In genomic region chr6:137661601-137662000, GRCh38 we compare ENCODE assay signal across 8 cellular contexts.
DNase-seq lines count a peak whose midpoint lies in the region; ATAC-seq and TF ChIP-seq lines count a peak whose summit lies in the region.

No MANE protein-coding gene starts in this region.

- POLR2A ChIA-PET in IMR-90 (lab: Charles Lee; ENCODE audit: unreplicated experiment) = no interaction called here
- POLR2A ChIA-PET in activated CD8-positive, alpha-beta T cell treated with anti-CD3 and anti-CD28 coated beads for 36 hours (lab: Charles Lee) = interaction anchor here (0.6 to 0.9 kb wide), 4 partner anchors 14 to 259 kb away, joined by 3 to 4 read pairs (median 3); no protein-coding TSS in a partner anchor

- H2BK5ac ChIP-seq in IMR-90 (ENCODE audit: low read depth, low read length, poor library complexity, severe bottlenecking) = no peak overlapping the region

- WGBS in IMR-90 (ENCODE audit: extremely low coverage in 2 of 2, insufficient read length in 1 of 2), 2 experiments = no CpG with 5 or more reads among the region's 5 CpGs

- H3K9me3 ChIP-seq in CD4-positive, CD25-positive, alpha-beta regulatory T cell (ENCODE audit: control insufficient read depth in 2 of 2, low read length in 2 of 2) = no peaks in the 10 kb centered on the region
- no peaks in the 10 kb centered on the region for H3K9me3 ChIP-seq in IMR-90 (ENCODE audit: control insufficient read depth, insufficient read depth, low read length)

- TF ChIP-seq POLR2A in IMR-90 (IDR thresholded peaks at IDR 0.05; ENCODE audit: low read depth, low read length) = no peak

- peaks cover 6% of the 10 kb centered on the region for H3K27me3 Mint-ChIP-seq in CD4-positive, CD25-positive, alpha-beta regulatory T cell
- H3K27me3 Mint-ChIP-seq in activated CD8-positive, alpha-beta T cell treated with anti-CD3 and anti-CD28 coated beads for 36 hours = peaks cover 2% of the 10 kb centered on the region

- no peaks in the 10 kb centered on the region for H3K9me1 ChIP-seq in IMR-90 (ENCODE audit: insufficient read depth, low read length)

- no peak overlapping the region for H3K9ac ChIP-seq in IMR-90 (ENCODE audit: low read depth, low read length)

- H2AK5ac ChIP-seq in IMR-90 (ENCODE audit: low read depth, low read length) = no peak overlapping the region

- H3K23ac ChIP-seq in IMR-90 (ENCODE audit: low read depth, low read length) = no peak overlapping the region

- BruUV-seq in IMR-90 (replicated peaks; lab: Mats Ljungman, UMichigan) = no TSS peak

- H3K4me1 Mint-ChIP-seq in CD4-positive, CD25-positive, alpha-beta regulatory T cell = peaks cover 6 to 16% (median 11%) of the 10 kb centered on the region in 4 donors
- peaks cover 22% of the 10 kb centered on the region for H3K4me1 Mint-ChIP-seq in activated CD8-positive, alpha-beta T cell treated with anti-CD3 and anti-CD28 coated beads for 36 hours (ENCODE audit: low read depth)

- H3K4me2 ChIP-seq in IMR-90 (ENCODE audit: low read depth, low read length) = no peak overlapping the region

- no peak overlapping the region for H2AK9ac ChIP-seq in IMR-90 (replicated peaks; ENCODE audit: low read depth, low read length, poor library complexity)

- H3K56ac ChIP-seq in IMR-90 (ENCODE audit: extremely low read depth, insufficient read depth, low read length) = no peak overlapping the region

- peak; percentile 49 for TF ChIP-seq CTCF in IMR-90 (conservative IDR thresholded peaks at IDR 0.05; ENCODE audit: low read depth, low read length)
- TF ChIP-seq CTCF in activated CD8-positive, alpha-beta T cell treated with anti-CD3 and anti-CD28 coated beads for 36 hours (IDR thresholded peaks at IDR 0.05) = peak; percentile 32

- no peak overlapping the region for H3K27ac ChIP-seq in CD4-positive, CD25-positive, alpha-beta regulatory T cell (ENCODE audit: insufficient read depth, low read length, poor library complexity, severe bottlenecking)
- no peak overlapping the region for H3K27ac ChIP-seq in IMR-90 (ENCODE audit: insufficient read depth, low read length)

- peak in 1 of 2 donors; percentile 52 for ATAC-seq in CD4-positive, CD25-positive, alpha-beta regulatory T cell (ENCODE audit: low read depth in 2 of 2)
- ATAC-seq in IMR-90 (ENCODE audit: low read depth) (0 out of 2 replicates have a peak, but pooled peaks have one; percentile 29), HG03139 (IDR thresholded peaks at IDR 0.05; ENCODE audit: unreplicated experiment) (no peak), HG03442 (IDR thresholded peaks at IDR 0.05; ENCODE audit: unreplicated experiment) (no peak), GM18907 (IDR thresholded peaks at IDR 0.05; ENCODE audit: unreplicated experiment) (no peak)
- ATAC-seq in activated CD8-positive, alpha-beta T cell treated with anti-CD3 and anti-CD28 coated beads for 36 hours = no peak

- H3K4me1 ChIP-seq in CD4-positive, CD25-positive, alpha-beta regulatory T cell (ENCODE audit: control insufficient read depth, insufficient read depth, low read length, poor library complexity, severe bottlenecking) = peaks cover 3% of the 10 kb centered on the region
- H3K4me1 ChIP-seq in IMR-90 (ENCODE audit: control insufficient read depth, insufficient read depth, low read length) = no peaks in the 10 kb centered on the region

- no peak overlapping the region for H4K91ac ChIP-seq in IMR-90 (ENCODE audit: insufficient read depth, low read depth, low read length)

- no peak overlapping the region for H2BK15ac ChIP-seq in IMR-90 (ENCODE audit: low read depth, low read length)

- no peak overlapping the region for H4K5ac ChIP-seq in IMR-90 (ENCODE audit: low read depth, low read length)

- H3K4ac ChIP-seq in IMR-90 (ENCODE audit: low read depth, low read length) = no peak overlapping the region

- H3K14ac ChIP-seq in IMR-90 (replicated peaks; ENCODE audit: low read depth, low read length) = no peak overlapping the region

- no peak overlapping the region for H3K18ac ChIP-seq in IMR-90 (ENCODE audit: low read depth, low read length)

- no peaks in the 10 kb centered on the region for H3K27me3 ChIP-seq in CD4-positive, CD25-positive, alpha-beta regulatory T cell (ENCODE audit: control insufficient read depth, insufficient read depth, low read length)
- H3K27me3 ChIP-seq in IMR-90 (ENCODE audit: control insufficient read depth, insufficient read depth, low read length) = peaks cover 2% of the 10 kb centered on the region

- no peaks in the 10 kb centered on the region for H4K20me1 ChIP-seq in IMR-90 (ENCODE audit: insufficient read depth, low read length)

- peaks cover 0 to 2% (median 0%) of the 10 kb centered on the region in 7 donors for H3K9me3 Mint-ChIP-seq in CD4-positive, CD25-positive, alpha-beta regulatory T cell
- no peaks in the 10 kb centered on the region for H3K9me3 Mint-ChIP-seq in activated CD8-positive, alpha-beta T cell treated with anti-CD3 and anti-CD28 coated beads for 36 hours

- in situ Hi-C loops in IMR-90 (cut with MboI; ENCODE audit: low sequenced_read_pairs) = no loop called here

- H3K4me3 Mint-ChIP-seq in CD4-positive, CD25-positive, alpha-beta regulatory T cell = no peak overlapping the region
- no peak overlapping the region for H3K4me3 Mint-ChIP-seq in activated CD8-positive, alpha-beta T cell treated with anti-CD3 and anti-CD28 coated beads for 36 hours

- H2AFZ ChIP-seq in IMR-90 (replicated peaks; ENCODE audit: low read length, poor library complexity) = no peak overlapping the region

- H2BK20ac ChIP-seq in IMR-90 (ENCODE audit: low read depth, low read length) = no peak overlapping the region

- no peak overlapping the region for H3K4me3 ChIP-seq in CD4-positive, CD25-positive, alpha-beta regulatory T cell (ENCODE audit: low read depth, low read length)
- H3K4me3 ChIP-seq in IMR-90 (ENCODE audit: insufficient read depth, low read depth, low read length) = no peak overlapping the region

- no peaks in the 10 kb centered on the region for H3K79me1 ChIP-seq in IMR-90 (ENCODE audit: low read depth in 1 of 2, low read length in 2 of 2)

- no peak overlapping the region for H2BK120ac ChIP-seq in IMR-90 (ENCODE audit: low read depth, low read length)

- peak; percentile 50 for TF ChIP-seq RAD21 in IMR-90 (IDR thresholded peaks at IDR 0.05; ENCODE audit: low read length)

- CTCF ChIA-PET in IMR-90 (lab: Yijun Ruan, JAX) = interaction anchor here (0.6 to 1.2 kb wide), 4 partner anchors 8 to 299 kb away, joined by 3 to 5 read pairs (median 4); no protein-coding TSS in a partner anchor
- CTCF ChIA-PET in activated CD8-positive, alpha-beta T cell treated with anti-CD3 and anti-CD28 coated beads for 36 hours (lab: Charles Lee) = interaction anchor here (0.7 to 8.0 kb wide), 18 partner anchors 9 to 447 kb away, joined by 3 to 50 read pairs (median 4); no protein-coding TSS in a partner anchor

- no peak overlapping the region for H3K27ac Mint-ChIP-seq in CD4-positive, CD25-positive, alpha-beta regulatory T cell
- no peak overlapping the region for H3K27ac Mint-ChIP-seq in activated CD8-positive, alpha-beta T cell treated with anti-CD3 and anti-CD28 coated beads for 36 hours

- intact Hi-C loops in IMR-90 (cut with micrococcal nuclease) = loop anchor here (1.0 kb wide), 1 partner anchor 206 kb away; the partner anchor contains the start of gene TNFAIP3
- intact Hi-C loops in activated CD8-positive, alpha-beta T cell treated with anti-CD3 and anti-CD28 coated beads for 36 hours (cut with micrococcal nuclease) = no loop called here

- H3K36me3 Mint-ChIP-seq in CD4-positive, CD25-positive, alpha-beta regulatory T cell = no peaks in the 10 kb centered on the region
- H3K36me3 Mint-ChIP-seq in activated CD8-positive, alpha-beta T cell treated with anti-CD3 and anti-CD28 coated beads for 36 hours (ENCODE audit: low read depth) = peaks cover under 1% of the 10 kb centered on the region

- H3K36me3 ChIP-seq in CD4-positive, CD25-positive, alpha-beta regulatory T cell (ENCODE audit: control insufficient read depth, insufficient read depth, low read length) = no peaks in the 10 kb centered on the region
- no peaks in the 10 kb centered on the region for H3K36me3 ChIP-seq in IMR-90 (ENCODE audit: control insufficient read depth, insufficient read depth, low read length)

- DNase-seq in CD4-positive, CD25-positive, alpha-beta regulatory T cell = peak; percentile 11 to 46 (median 17)
- peak; percentile 26 for DNase-seq in IMR-90
- peak; percentile 71 for DNase-seq in activated CD8-positive, alpha-beta T cell treated with anti-CD3 and anti-CD28 coated beads for 36 hours
- peak; percentile 46 for DNase-seq in germinal center (ENCODE audit: low spot score)
- DNase-seq in stimulated activated CD8-positive, alpha-beta memory T cell treated with anti-CD3 and anti-CD28 coated beads, Interleukin-12 subunit alpha, Interleukin-12 subunit beta, amount 100 ng/mL, for 24 hours (ENCODE audit: extremely low read depth) = peak; percentile 12

- dilution Hi-C loops in IMR-90 (cut with HindIII; ENCODE audit: low sequenced_read_pairs, unreplicated experiment) = no loop called here

- no peak overlapping the region for H4K8ac ChIP-seq in IMR-90 (ENCODE audit: low read depth in 2 of 2, low read length in 2 of 2)

TF ChIP-seq in IMR-90, 13 proteins besides CTCF, POLR2A, EP300 and RAD21:
- peak; percentile 34 for TF ChIP-seq SMC3 (IDR thresholded peaks at IDR 0.05; ENCODE audit: low read depth, low read length)
- TF ChIP-seq USF2 (IDR thresholded peaks at IDR 0.05; ENCODE audit: low read depth, low read length) = no peak
- no peak for TF ChIP-seq RFX5 (IDR thresholded peaks at IDR 0.05; ENCODE audit: low read depth, low read length)
TF ChIP-seq in IMR-90: peak in this region for 1.

Comparison
In these comparisons a context has a peak if more than half of its experiments do, and no peak if none do; other contexts are left out.
1. DNase-seq: peak in every context shown above with its lines; median percentile 71 in activated CD8-positive, alpha-beta T cell treated with anti-CD3 and anti-CD28 coated beads for 36 hours; 46 in germinal center; 26 in IMR-90; 17 in CD4-positive, CD25-positive, alpha-beta regulatory T cell; 12 in stimulated activated CD8-positive, alpha-beta memory T cell treated with anti-CD3 and anti-CD28 coated beads, Interleukin-12 subunit alpha, Interleukin-12 subunit beta, amount 100 ng/mL, for 24 hours.